9 cellular contexts compared by ENCODE assay signal in genomic region chr20:49916146-49917002, GRCh38. TPM values are rescaled to one million over a fixed set of nuclear protein-coding genes. Genes with fewer than 3 reads are reported as not detected.
A peak's percentile ranks its signal among the peaks of the same experiment; 100 is the strongest.
DNase-seq lines count a peak whose midpoint lies in the region; ATAC-seq, FAIRE-seq and TF ChIP-seq lines count a peak whose summit lies in the region.
"Had no signal": no experiment of that assay in that cellular context is flagged by ENCODE, and none has a peak within 500 bp of the region (broad histone marks: within the 10 kb centered on the region; RNA-seq: fewer than 3 reads in every experiment).

No MANE protein-coding gene starts in this region.

- TF ChIP-seq CTCF in ascending aorta (IDR thresholded peaks at IDR 0.05) (no peak), keratinocyte (optimal IDR thresholded peaks at IDR 0.05 in 1 of 3, IDR thresholded peaks at IDR 0.05 in 1 of 3, conservative IDR thresholded peaks at IDR 0.05 in 1 of 3; ENCODE audit: extremely low read depth in 1 of 3, insufficient read depth in 2 of 3, low read length in 3 of 3) (no peak)

- FAIRE-seq in keratinocyte (lab: Jason Lieb, UNC), result no peak
- FAIRE-seq: G401.6 had no signal

- H3K4me1 ChIP-seq in ascending aorta (peaks cover 7 to 18% of the 10 kb centered on the region in 2 donors), keratinocyte (ENCODE audit: control insufficient read depth, extremely low read depth, insufficient read depth, low read length) (peaks cover 21% of the 10 kb centered on the region)

- peaks cover 3% of the 10 kb centered on the region for H3K36me3 Mint-ChIP-seq in stimulated activated naive CD8-positive, alpha-beta T cell treated with anti-CD3 and anti-CD28 coated beads, Interleukin-15, Interleukin-2, amounts not matched to agents 100 ng/mL and 50 ng/mL, for 24 hours (ENCODE audit: low read depth)

- peaks cover 2% of the 10 kb centered on the region for H3K9me1 ChIP-seq in keratinocyte (ENCODE audit: control insufficient read depth, extremely low read depth, insufficient read depth, low read length)

- no peaks in the 10 kb centered on the region for H4K20me1 ChIP-seq in keratinocyte (ENCODE audit: control insufficient read depth, extremely low read depth, insufficient read depth, low read length)

- H2AFZ ChIP-seq in keratinocyte (ENCODE audit: control insufficient read depth, low read length), result peak overlapping the region; percentile 42

- intact Hi-C loops in ascending aorta (cut with DNase I), result loop anchor here (10.0 kb wide), 1 partner anchor 202 kb away; the partner anchor contains the start of gene B4GALT5

- H3K4me2 ChIP-seq in keratinocyte (ENCODE audit: control insufficient read depth, extremely low read depth, insufficient read depth, low read depth, low read length), result peak overlapping the region; percentile 83

- H3K27me3 Mint-ChIP-seq in stimulated activated naive CD8-positive, alpha-beta T cell treated with anti-CD3 and anti-CD28 coated beads, Interleukin-15, Interleukin-2, amounts not matched to agents 100 ng/mL and 50 ng/mL, for 24 hours, result no peaks in the 10 kb centered on the region

- H3K79me2 ChIP-seq in keratinocyte (ENCODE audit: control insufficient read depth, insufficient read depth, low read length), result peaks cover 39% of the 10 kb centered on the region

- peaks cover 41% of the 10 kb centered on the region for H3K4me1 Mint-ChIP-seq in stimulated activated naive CD8-positive, alpha-beta T cell treated with anti-CD3 and anti-CD28 coated beads, Interleukin-15, Interleukin-2, amounts not matched to agents 100 ng/mL and 50 ng/mL, for 24 hours (ENCODE audit: low read depth)

- H3K4me3 Mint-ChIP-seq in stimulated activated naive CD8-positive, alpha-beta T cell treated with anti-CD3 and anti-CD28 coated beads, Interleukin-15, Interleukin-2, amounts not matched to agents 100 ng/mL and 50 ng/mL, for 24 hours, result peak overlapping the region; percentile 100

- H3K4me3 ChIP-seq in ascending aorta (peak overlapping the region; percentile 83 to 88), keratinocyte (ENCODE audit: control insufficient read depth in 2 of 3, extremely low read depth in 1 of 3, insufficient read depth in 2 of 3, low read depth in 1 of 3, low read length in 3 of 3) (peak overlapping the region; percentile 89 to 100 (median 90))

- dilution Hi-C loops in keratinocyte (cut with MboI; ENCODE audit: extremely low pct_ligation_motif_present, low sequenced_read_pairs), result no loop called here

- no peak for ATAC-seq in HG02763 (IDR thresholded peaks at IDR 0.05; ENCODE audit: unreplicated experiment)

- H3K27ac ChIP-seq in ascending aorta, result peak overlapping the region; percentile 95 to 100
- H3K27ac ChIP-seq in keratinocyte (ENCODE audit: control insufficient read depth, insufficient read depth, low read length), result peak overlapping the region; percentile 100

- H3K27ac Mint-ChIP-seq in stimulated activated naive CD8-positive, alpha-beta T cell treated with anti-CD3 and anti-CD28 coated beads, Interleukin-15, Interleukin-2, amounts not matched to agents 100 ng/mL and 50 ng/mL, for 24 hours, result peak overlapping the region; percentile 100

- no peaks in the 10 kb centered on the region for H3K27me3 ChIP-seq in ascending aorta
- H3K27me3 ChIP-seq in keratinocyte (ENCODE audit: control insufficient read depth, extremely low read depth, insufficient read depth, low read length), result no peaks in the 10 kb centered on the region

- H3K9me3 ChIP-seq in ascending aorta (no peaks in the 10 kb centered on the region), keratinocyte (ENCODE audit: control insufficient read depth, low read depth, low read length) (no peaks in the 10 kb centered on the region)

- H3K9ac ChIP-seq in keratinocyte (ENCODE audit: control insufficient read depth, extremely low read depth, insufficient read depth, low read length), result peak overlapping the region; percentile 99

- peak; percentile 58 for DNase-seq in NCI-H510A treated with DMSO at 0.1 percent for 48 hours (lab: John Stamatoyannopoulos, UW)
- no peak for DNase-seq in NCI-H510A (lab: John Stamatoyannopoulos, UW)
- peak; percentile 83 for DNase-seq in NCI-H2029 treated with DMSO at 0.1 percent for 48 hours (lab: John Stamatoyannopoulos, UW)
- no peak for DNase-seq in ascending aorta (ENCODE audit: low spot score in 2 of 2)
- DNase-seq in keratinocyte (ENCODE audit: low read depth, low spot score), result no peak
- no peak for DNase-seq in NCI-H1105 treated with DMSO at 0.1 percent for 48 hours (lab: John Stamatoyannopoulos, UW)

- H3K36me3 ChIP-seq in ascending aorta (no peaks in the 10 kb centered on the region), keratinocyte (ENCODE audit: control insufficient read depth in 2 of 2, extremely low read depth in 1 of 2, insufficient read depth in 2 of 2, low read length in 2 of 2) (peaks cover 0 to 8% of the 10 kb centered on the region in 2 experiments)

- H3K9me3 Mint-ChIP-seq in stimulated activated naive CD8-positive, alpha-beta T cell treated with anti-CD3 and anti-CD28 coated beads, Interleukin-15, Interleukin-2, amounts not matched to agents 100 ng/mL and 50 ng/mL, for 24 hours, result no peaks in the 10 kb centered on the region

RNA-seq across cellular contexts. Expression of gene SPATA2, which starts 1.0 kb away (rescaled TPM):
- 7.6 TPM for total RNA-seq in ascending aorta
- polyA plus RNA-seq in keratinocyte, result 2.8 to 5.2 TPM (median 3.2 TPM) in 3 replicates
- polyA plus RNA-seq in keratinocyte (2011; ENCODE audit: low read depth), result 1.5 TPM
- 3.7 and 4.1 TPM in 2 replicates for polyA plus RNA-seq in keratinocyte (2011; cell fraction: cytosol; rRNA removed)
- polyA plus RNA-seq in keratinocyte (2011; cell fraction: nucleus; rRNA removed), result 4.4 and 5.1 TPM in 2 replicates
- polyA plus RNA-seq in keratinocyte (2012; ENCODE audit: low replicate concordance), result 3.9 and 5.2 TPM in 2 replicates
- 2.5 to 8.9 TPM (median 4.1 TPM) in 3 replicates for polyA minus RNA-seq in keratinocyte
- 4.2 TPM for polyA minus RNA-seq in keratinocyte (2011; cell fraction: cytosol; rRNA and poly(A)+ RNA removed)
- polyA minus RNA-seq in keratinocyte (2011; cell fraction: nucleus; rRNA and poly(A)+ RNA removed), result 3.5 and 3.8 TPM in 2 replicates

RNA-seq across cellular contexts. Expression of gene RNF114, which starts 19.8 kb away (rescaled TPM):
- 77.0 TPM for total RNA-seq in ascending aorta
- 41.0 to 61.2 TPM (median 58.4 TPM) in 3 replicates for polyA plus RNA-seq in keratinocyte
- 26.6 TPM for polyA plus RNA-seq in keratinocyte (2011; ENCODE audit: low read depth)
- 44.0 and 51.7 TPM in 2 replicates for polyA plus RNA-seq in keratinocyte (2011; cell fraction: cytosol; rRNA removed)
- polyA plus RNA-seq in keratinocyte (2011; cell fraction: nucleus; rRNA removed), result 53.4 and 56.8 TPM in 2 replicates
- 39.7 and 52.4 TPM in 2 replicates for polyA plus RNA-seq in keratinocyte (2012; ENCODE audit: low replicate concordance)
- polyA minus RNA-seq in keratinocyte, result 30.7 to 49.3 TPM (median 32.4 TPM) in 3 replicates
- 56.6 TPM for polyA minus RNA-seq in keratinocyte (2011; cell fraction: cytosol; rRNA and poly(A)+ RNA removed)
- polyA minus RNA-seq in keratinocyte (2011; cell fraction: nucleus; rRNA and poly(A)+ RNA removed), result 16.2 and 25.1 TPM in 2 replicates

Comparison
In these comparisons a context has a peak if more than half of its experiments do, and no peak if none do; other contexts are left out.
1. DNase-seq: peak in NCI-H510A treated with DMSO at 0.1 percent for 48 hours (single experiment) and NCI-H2029 treated with DMSO at 0.1 percent for 48 hours (single experiment); none in NCI-H510A (single experiment), ascending aorta (0 of 2), keratinocyte (single experiment) and NCI-H1105 treated with DMSO at 0.1 percent for 48 hours (single experiment).